In the genomic region with DNA sequence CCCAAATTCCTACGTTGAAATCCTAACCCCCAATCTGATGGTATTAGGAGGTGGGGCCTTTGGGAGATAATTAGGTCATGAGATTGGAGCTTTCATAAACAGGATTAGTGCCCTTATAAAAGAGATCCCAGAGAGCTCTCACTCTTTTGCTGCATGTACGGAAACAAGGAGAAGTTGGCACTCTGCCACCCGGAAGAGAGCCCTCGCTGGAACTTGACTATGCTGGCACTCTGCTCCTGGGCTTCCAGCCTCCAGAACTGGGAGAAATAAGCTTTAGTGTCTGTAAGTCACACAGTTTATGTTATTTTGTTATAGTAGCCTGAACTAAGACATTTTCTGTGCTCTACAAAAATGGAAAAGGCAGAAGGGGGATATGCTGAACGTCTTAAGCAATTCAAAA, we compare ENCODE assay signal across 21 cellular contexts. TPM values are rescaled to one million over a fixed set of nuclear protein-coding genes. Genes with fewer than 3 reads are reported as not detected.
DNase-seq lines count a peak whose midpoint lies in the region; ATAC-seq lines count a peak whose summit lies in the region.
"Had no signal": no experiment of that assay in that cellular context is flagged by ENCODE, and none has a peak within 500 bp of the region (broad histone marks: within the 10 kb centered on the region; RNA-seq: fewer than 3 reads in every experiment).

No MANE protein-coding gene starts in this region.

- DNase-seq in Right ventricle myocardium superior (peak; percentile 61), Right ventricle myocardium inferior (ENCODE audit: missing footprints) (no peak), dermis microvascular lymphatic vessel endothelial cell (ENCODE audit: low read depth in 2 of 2) (peak; percentile 49 to 52), medulla oblongata (ENCODE audit: extremely low spot score) (peak; percentile 32), SIG-M5 treated with dmso at 0.1 percent for 504 hours (lab: John Stamatoyannopoulos, UW; ENCODE audit: unreplicated experiment) (no peak), dedifferentiated amniotic fluid mesenchymal stem cell (ENCODE audit: extremely low spot score) (no peak)
- no peak for DNase-seq in activated naive CD4-positive, alpha-beta T cell (lab: John Stamatoyannopoulos, UW)
- DNase-seq: activated T-cell treated with anti-CD3 and anti-CD28 coated beads, Interleukin-2, amount 50 U/mL, for 48 hours; brain microvascular endothelial cell; CD4-positive, CD25-positive, alpha-beta regulatory T cell; EL; H7; IMR-90; naive thymus-derived CD8-positive, alpha-beta T cell; NCI-H1694; OCI-M1; T-helper 17 cell; trophoblast cell had no signal

- ATAC-seq in Right ventricle myocardium superior (ENCODE audit: poor library complexity): peak; percentile 24
- ATAC-seq in Right ventricle myocardium inferior: no peak
- no peak for ATAC-seq in HG02840 (IDR thresholded peaks at IDR 0.05; ENCODE audit: low FRiP score, unreplicated experiment)
- ATAC-seq: activated naive CD4-positive, alpha-beta T cell treated with anti-CD3 and anti-CD28 coated beads, Interleukin-2, amount 50 U/mL, for 72 hours; naive thymus-derived CD8-positive, alpha-beta T cell; stimulated activated effector memory CD8-positive, alpha-beta T cell treated with anti-CD3 and anti-CD28 coated beads, Interleukin-12 subunit alpha, Interleukin-12 subunit beta, amount 100 ng/mL, for 72 hours; T-helper 17 cell had no signal

- intact Hi-C loops in Right ventricle myocardium superior (cut with DNase I) (no loop called here), Right ventricle myocardium inferior (cut with DNase I) (no loop called here)

RNA-seq across cellular contexts. Expression of a gene that starts 17.5 kb away (rescaled TPM):
- total RNA-seq in Right ventricle myocardium superior (104 TPM), Right ventricle myocardium inferior (116 TPM), dermis microvascular lymphatic vessel endothelial cell (116 and 147 TPM in 2 replicates)
- total RNA-seq: activated naive CD4-positive, alpha-beta T cell treated with anti-CD3 and anti-CD28 coated beads, Interleukin-2, amount 50 U/mL, for 72 hours; naive thymus-derived CD8-positive, alpha-beta T cell had no signal

Comparison
In these comparisons a context has a peak if more than half of its experiments do, and no peak if none do; other contexts are left out.
1. DNase-seq: peak in Right ventricle myocardium superior (single experiment), dermis microvascular lymphatic vessel endothelial cell (2 of 2) and medulla oblongata (single experiment); none in Right ventricle myocardium inferior (single experiment), SIG-M5 treated with dmso at 0.1 percent for 504 hours (single experiment), dedifferentiated amniotic fluid mesenchymal stem cell (single experiment) and activated naive CD4-positive, alpha-beta T cell (0 of 4).